Comparison of ENCODE assay signal across 1 cellular context in genomic region chr7:69412331-69413146, GRCh38.
TF ChIP-seq lines count a peak whose summit lies in the region.

No MANE protein-coding gene starts in this region.

TF ChIP-seq in GM23338, 12 proteins besides CTCF, POLR2A, EP300 and RAD21 (continued from another document):
- TF ChIP-seq, protein P1, sequence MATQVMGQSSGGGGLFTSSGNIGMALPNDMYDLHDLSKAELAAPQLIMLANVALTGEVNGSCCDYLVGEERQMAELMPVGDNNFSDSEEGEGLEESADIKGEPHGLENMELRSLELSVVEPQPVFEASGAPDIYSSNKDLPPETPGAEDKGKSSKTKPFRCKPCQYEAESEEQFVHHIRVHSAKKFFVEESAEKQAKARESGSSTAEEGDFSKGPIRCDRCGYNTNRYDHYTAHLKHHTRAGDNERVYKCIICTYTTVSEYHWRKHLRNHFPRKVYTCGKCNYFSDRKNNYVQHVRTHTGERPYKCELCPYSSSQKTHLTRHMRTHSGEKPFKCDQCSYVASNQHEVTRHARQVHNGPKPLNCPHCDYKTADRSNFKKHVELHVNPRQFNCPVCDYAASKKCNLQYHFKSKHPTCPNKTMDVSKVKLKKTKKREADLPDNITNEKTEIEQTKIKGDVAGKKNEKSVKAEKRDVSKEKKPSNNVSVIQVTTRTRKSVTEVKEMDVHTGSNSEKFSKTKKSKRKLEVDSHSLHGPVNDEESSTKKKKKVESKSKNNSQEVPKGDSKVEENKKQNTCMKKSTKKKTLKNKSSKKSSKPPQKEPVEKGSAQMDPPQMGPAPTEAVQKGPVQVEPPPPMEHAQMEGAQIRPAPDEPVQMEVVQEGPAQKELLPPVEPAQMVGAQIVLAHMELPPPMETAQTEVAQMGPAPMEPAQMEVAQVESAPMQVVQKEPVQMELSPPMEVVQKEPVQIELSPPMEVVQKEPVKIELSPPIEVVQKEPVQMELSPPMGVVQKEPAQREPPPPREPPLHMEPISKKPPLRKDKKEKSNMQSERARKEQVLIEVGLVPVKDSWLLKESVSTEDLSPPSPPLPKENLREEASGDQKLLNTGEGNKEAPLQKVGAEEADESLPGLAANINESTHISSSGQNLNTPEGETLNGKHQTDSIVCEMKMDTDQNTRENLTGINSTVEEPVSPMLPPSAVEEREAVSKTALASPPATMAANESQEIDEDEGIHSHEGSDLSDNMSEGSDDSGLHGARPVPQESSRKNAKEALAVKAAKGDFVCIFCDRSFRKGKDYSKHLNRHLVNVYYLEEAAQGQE (IDR thresholded peaks at IDR 0.05; ENCODE audit: unreplicated experiment) = no peak
